1 cellular context compared by ENCODE assay signal in the genomic region with DNA sequence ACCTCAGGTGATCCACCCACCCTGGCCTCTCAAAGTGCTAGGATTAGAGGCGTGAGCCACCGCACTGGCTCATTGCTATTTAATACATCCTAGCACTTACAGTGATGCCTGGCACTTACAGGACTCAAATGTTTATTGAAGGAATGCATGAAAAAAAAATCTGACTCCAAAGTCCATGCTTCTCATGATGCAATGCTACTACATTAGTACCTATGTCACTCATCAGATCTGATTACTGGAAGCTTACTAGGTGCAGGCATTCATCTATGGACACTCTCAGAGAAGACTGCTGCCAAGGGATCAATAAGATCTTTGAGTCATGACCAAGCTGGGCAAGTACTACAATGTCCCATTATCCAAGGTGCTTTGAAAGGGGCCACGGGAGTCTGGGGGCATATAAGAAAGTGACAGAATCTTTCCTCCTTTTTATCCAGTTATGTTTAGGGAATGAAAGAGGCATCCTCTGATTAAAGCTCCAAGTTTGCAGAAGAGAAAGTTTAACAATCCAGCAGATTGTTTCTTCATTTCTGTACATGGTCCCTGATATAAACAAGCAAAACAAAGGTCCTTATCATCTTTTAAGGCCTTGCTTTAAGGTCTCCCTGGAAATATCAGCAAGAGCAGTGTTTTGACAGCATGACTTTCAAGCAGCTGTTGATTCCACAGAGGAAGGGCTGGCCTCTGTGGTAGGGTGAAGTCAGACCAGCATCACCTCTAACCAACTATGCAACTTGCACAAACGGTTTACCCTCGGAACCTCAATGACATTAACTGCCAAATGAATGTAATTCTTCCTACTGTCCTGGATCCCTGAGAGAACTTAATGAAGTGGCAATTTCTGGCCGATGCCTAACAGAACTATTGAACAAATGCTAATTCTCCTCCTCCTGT.
TF ChIP-seq lines count a peak whose summit lies in the region.

No MANE protein-coding gene starts in this region.

TF ChIP-seq in HepG2, 621 proteins besides CTCF, POLR2A, EP300 and RAD21 (continues in another document):
- TF ChIP-seq ZNF354B (CRISPR knock-in tag; IDR thresholded peaks at IDR 0.05) (no peak), JUND (CRISPR knock-in tag; IDR thresholded peaks at IDR 0.05) (0 out of 2 replicates have a peak, but pooled peaks have one; percentile 31), ZNF12 (CRISPR knock-in tag; IDR thresholded peaks at IDR 0.05) (0 out of 2 replicates have a peak, but pooled peaks have one; percentile 13), PHF21A (CRISPR knock-in tag; IDR thresholded peaks at IDR 0.05) (no peak), ZNF451 (CRISPR knock-in tag; IDR thresholded peaks at IDR 0.05) (no peak), ZNF235 (CRISPR knock-in tag; IDR thresholded peaks at IDR 0.05; ENCODE audit: borderline replicate concordance) (no peak), PITX1 (CRISPR knock-in tag; IDR thresholded peaks at IDR 0.05) (peak; percentile 23; the same call in 1 of the 2 replicates), KAT7 (CRISPR knock-in tag; IDR thresholded peaks at IDR 0.05; ENCODE audit: borderline replicate concordance) (no peak), HDAC1 (CRISPR knock-in tag; IDR thresholded peaks at IDR 0.05) (peak; percentile 57), MZF1 (CRISPR knock-in tag; IDR thresholded peaks at IDR 0.05; ENCODE audit: borderline replicate concordance) (no peak), ZBTB21 (CRISPR knock-in tag; IDR thresholded peaks at IDR 0.05) (peak; percentile 68; the same call in 1 of the 2 replicates), ELF4 (CRISPR knock-in tag; IDR thresholded peaks at IDR 0.05; ENCODE audit: borderline replicate concordance) (no peak), CENPT (CRISPR knock-in tag; IDR thresholded peaks at IDR 0.05; ENCODE audit: low read depth) (no peak), RARA (CRISPR knock-in tag; IDR thresholded peaks at IDR 0.05) (peak; percentile 43; the same call in 1 of the 2 replicates), HNRNPLL (IDR thresholded peaks at IDR 0.05; ENCODE audit: low read depth, low read length, poor library complexity, severe bottlenecking) (no peak), MED1 (CRISPR knock-in tag; IDR thresholded peaks at IDR 0.05) (peak; percentile 71), ZNF207 (IDR thresholded peaks at IDR 0.05; ENCODE audit: borderline replicate concordance) (no peak), POLR2AphosphoS5 (IDR thresholded peaks at IDR 0.05; ENCODE audit: low read depth, low read length) (no peak), ZMYM2 (CRISPR knock-in tag; IDR thresholded peaks at IDR 0.05) (0 out of 2 replicates have a peak, but pooled peaks have one; percentile 25), TOE1 (CRISPR knock-in tag; IDR thresholded peaks at IDR 0.05) (no peak), BRD4 (CRISPR knock-in tag; IDR thresholded peaks at IDR 0.05) (no peak), SNAI1 (CRISPR knock-in tag; IDR thresholded peaks at IDR 0.05; ENCODE audit: borderline replicate concordance) (no peak), HMGA1 (CRISPR knock-in tag; conservative IDR thresholded peaks at IDR 0.05) (no peak), SOX13 (IDR thresholded peaks at IDR 0.05) (no peak), SOX13 (CRISPR knock-in tag; conservative IDR thresholded peaks at IDR 0.05 in 1 of 2, IDR thresholded peaks at IDR 0.05 in 1 of 2) (peak in 1 of 2 experiments; percentile 48; a peak in 1 of 4 replicates), DPF2 (CRISPR knock-in tag; IDR thresholded peaks at IDR 0.05; ENCODE audit: borderline replicate concordance, low read depth) (no peak)
- TF ChIP-seq, protein P1, sequence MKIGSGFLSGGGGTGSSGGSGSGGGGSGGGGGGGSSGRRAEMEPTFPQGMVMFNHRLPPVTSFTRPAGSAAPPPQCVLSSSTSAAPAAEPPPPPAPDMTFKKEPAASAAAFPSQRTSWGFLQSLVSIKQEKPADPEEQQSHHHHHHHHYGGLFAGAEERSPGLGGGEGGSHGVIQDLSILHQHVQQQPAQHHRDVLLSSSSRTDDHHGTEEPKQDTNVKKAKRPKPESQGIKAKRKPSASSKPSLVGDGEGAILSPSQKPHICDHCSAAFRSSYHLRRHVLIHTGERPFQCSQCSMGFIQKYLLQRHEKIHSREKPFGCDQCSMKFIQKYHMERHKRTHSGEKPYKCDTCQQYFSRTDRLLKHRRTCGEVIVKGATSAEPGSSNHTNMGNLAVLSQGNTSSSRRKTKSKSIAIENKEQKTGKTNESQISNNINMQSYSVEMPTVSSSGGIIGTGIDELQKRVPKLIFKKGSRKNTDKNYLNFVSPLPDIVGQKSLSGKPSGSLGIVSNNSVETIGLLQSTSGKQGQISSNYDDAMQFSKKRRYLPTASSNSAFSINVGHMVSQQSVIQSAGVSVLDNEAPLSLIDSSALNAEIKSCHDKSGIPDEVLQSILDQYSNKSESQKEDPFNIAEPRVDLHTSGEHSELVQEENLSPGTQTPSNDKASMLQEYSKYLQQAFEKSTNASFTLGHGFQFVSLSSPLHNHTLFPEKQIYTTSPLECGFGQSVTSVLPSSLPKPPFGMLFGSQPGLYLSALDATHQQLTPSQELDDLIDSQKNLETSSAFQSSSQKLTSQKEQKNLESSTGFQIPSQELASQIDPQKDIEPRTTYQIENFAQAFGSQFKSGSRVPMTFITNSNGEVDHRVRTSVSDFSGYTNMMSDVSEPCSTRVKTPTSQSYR (CRISPR knock-in tag; IDR thresholded peaks at IDR 0.05; ENCODE audit: borderline replicate concordance), result peak; percentile 21; the same call in 1 of the 2 replicates
- TF ChIP-seq, protein P2, sequence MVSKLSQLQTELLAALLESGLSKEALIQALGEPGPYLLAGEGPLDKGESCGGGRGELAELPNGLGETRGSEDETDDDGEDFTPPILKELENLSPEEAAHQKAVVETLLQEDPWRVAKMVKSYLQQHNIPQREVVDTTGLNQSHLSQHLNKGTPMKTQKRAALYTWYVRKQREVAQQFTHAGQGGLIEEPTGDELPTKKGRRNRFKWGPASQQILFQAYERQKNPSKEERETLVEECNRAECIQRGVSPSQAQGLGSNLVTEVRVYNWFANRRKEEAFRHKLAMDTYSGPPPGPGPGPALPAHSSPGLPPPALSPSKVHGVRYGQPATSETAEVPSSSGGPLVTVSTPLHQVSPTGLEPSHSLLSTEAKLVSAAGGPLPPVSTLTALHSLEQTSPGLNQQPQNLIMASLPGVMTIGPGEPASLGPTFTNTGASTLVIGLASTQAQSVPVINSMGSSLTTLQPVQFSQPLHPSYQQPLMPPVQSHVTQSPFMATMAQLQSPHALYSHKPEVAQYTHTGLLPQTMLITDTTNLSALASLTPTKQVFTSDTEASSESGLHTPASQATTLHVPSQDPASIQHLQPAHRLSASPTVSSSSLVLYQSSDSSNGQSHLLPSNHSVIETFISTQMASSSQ (IDR thresholded peaks at IDR 0.05; ENCODE audit: low read depth), result no peak
- TF ChIP-seq, protein P2 (CRISPR knock-in tag; IDR thresholded peaks at IDR 0.05; ENCODE audit: borderline replicate concordance), result no peak
- TF ChIP-seq, protein P3, sequence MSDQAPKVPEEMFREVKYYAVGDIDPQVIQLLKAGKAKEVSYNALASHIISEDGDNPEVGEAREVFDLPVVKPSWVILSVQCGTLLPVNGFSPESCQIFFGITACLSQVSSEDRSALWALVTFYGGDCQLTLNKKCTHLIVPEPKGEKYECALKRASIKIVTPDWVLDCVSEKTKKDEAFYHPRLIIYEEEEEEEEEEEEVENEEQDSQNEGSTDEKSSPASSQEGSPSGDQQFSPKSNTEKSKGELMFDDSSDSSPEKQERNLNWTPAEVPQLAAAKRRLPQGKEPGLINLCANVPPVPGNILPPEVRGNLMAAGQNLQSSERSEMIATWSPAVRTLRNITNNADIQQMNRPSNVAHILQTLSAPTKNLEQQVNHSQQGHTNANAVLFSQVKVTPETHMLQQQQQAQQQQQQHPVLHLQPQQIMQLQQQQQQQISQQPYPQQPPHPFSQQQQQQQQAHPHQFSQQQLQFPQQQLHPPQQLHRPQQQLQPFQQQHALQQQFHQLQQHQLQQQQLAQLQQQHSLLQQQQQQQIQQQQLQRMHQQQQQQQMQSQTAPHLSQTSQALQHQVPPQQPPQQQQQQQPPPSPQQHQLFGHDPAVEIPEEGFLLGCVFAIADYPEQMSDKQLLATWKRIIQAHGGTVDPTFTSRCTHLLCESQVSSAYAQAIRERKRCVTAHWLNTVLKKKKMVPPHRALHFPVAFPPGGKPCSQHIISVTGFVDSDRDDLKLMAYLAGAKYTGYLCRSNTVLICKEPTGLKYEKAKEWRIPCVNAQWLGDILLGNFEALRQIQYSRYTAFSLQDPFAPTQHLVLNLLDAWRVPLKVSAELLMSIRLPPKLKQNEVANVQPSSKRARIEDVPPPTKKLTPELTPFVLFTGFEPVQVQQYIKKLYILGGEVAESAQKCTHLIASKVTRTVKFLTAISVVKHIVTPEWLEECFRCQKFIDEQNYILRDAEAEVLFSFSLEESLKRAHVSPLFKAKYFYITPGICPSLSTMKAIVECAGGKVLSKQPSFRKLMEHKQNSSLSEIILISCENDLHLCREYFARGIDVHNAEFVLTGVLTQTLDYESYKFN (CRISPR knock-in tag; conservative IDR thresholded peaks at IDR 0.05), result peak; percentile 76
- TF ChIP-seq, protein P4, sequence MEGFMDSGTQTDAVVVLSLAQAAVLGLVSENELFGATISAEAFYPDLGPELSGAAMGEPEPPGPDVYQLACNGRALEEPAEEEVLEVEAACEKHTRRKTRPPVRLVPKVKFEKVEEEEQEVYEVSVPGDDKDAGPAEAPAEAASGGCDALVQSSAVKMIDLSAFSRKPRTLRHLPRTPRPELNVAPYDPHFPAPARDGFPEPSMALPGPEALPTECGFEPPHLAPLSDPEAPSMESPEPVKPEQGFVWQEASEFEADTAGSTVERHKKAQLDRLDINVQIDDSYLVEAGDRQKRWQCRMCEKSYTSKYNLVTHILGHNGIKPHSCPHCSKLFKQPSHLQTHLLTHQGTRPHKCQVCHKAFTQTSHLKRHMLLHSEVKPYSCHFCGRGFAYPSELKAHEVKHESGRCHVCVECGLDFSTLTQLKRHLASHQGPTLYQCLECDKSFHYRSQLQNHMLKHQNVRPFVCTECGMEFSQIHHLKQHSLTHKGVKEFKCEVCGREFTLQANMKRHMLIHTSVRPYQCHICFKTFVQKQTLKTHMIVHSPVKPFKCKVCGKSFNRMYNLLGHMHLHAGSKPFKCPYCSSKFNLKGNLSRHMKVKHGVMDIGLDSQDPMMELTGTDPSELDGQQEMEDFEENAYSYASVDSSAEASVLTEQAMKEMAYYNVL (CRISPR knock-in tag; IDR thresholded peaks at IDR 0.05; ENCODE audit: borderline replicate concordance), result peak; percentile 51; the same call in 1 of the 2 replicates
- TF ChIP-seq, protein P5, sequence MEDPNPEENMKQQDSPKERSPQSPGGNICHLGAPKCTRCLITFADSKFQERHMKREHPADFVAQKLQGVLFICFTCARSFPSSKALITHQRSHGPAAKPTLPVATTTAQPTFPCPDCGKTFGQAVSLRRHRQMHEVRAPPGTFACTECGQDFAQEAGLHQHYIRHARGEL (CRISPR knock-in tag; IDR thresholded peaks at IDR 0.05), result no peak
- TF ChIP-seq, protein P6, sequence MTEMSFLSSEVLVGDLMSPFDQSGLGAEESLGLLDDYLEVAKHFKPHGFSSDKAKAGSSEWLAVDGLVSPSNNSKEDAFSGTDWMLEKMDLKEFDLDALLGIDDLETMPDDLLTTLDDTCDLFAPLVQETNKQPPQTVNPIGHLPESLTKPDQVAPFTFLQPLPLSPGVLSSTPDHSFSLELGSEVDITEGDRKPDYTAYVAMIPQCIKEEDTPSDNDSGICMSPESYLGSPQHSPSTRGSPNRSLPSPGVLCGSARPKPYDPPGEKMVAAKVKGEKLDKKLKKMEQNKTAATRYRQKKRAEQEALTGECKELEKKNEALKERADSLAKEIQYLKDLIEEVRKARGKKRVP (CRISPR knock-in tag; IDR thresholded peaks at IDR 0.05), result peak in 1 of 2 experiments; percentile 98; a peak in 2 of 4 replicates
- TF ChIP-seq, protein P7, sequence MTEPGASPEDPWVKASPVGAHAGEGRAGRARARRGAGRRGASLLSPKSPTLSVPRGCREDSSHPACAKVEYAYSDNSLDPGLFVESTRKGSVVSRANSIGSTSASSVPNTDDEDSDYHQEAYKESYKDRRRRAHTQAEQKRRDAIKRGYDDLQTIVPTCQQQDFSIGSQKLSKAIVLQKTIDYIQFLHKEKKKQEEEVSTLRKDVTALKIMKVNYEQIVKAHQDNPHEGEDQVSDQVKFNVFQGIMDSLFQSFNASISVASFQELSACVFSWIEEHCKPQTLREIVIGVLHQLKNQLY (CRISPR knock-in tag; IDR thresholded peaks at IDR 0.05), result no peak
- TF ChIP-seq, protein P8, sequence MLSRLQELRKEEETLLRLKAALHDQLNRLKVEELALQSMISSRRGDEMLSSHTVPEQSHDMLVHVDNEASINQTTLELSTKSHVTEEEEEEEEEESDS (CRISPR knock-in tag; IDR thresholded peaks at IDR 0.05; ENCODE audit: borderline replicate concordance), result no peak
- TF ChIP-seq, protein P9, sequence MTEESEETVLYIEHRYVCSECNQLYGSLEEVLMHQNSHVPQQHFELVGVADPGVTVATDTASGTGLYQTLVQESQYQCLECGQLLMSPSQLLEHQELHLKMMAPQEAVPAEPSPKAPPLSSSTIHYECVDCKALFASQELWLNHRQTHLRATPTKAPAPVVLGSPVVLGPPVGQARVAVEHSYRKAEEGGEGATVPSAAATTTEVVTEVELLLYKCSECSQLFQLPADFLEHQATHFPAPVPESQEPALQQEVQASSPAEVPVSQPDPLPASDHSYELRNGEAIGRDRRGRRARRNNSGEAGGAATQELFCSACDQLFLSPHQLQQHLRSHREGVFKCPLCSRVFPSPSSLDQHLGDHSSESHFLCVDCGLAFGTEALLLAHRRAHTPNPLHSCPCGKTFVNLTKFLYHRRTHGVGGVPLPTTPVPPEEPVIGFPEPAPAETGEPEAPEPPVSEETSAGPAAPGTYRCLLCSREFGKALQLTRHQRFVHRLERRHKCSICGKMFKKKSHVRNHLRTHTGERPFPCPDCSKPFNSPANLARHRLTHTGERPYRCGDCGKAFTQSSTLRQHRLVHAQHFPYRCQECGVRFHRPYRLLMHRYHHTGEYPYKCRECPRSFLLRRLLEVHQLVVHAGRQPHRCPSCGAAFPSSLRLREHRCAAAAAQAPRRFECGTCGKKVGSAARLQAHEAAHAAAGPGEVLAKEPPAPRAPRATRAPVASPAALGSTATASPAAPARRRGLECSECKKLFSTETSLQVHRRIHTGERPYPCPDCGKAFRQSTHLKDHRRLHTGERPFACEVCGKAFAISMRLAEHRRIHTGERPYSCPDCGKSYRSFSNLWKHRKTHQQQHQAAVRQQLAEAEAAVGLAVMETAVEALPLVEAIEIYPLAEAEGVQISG (CRISPR knock-in tag; IDR thresholded peaks at IDR 0.05), result no peak
